Comparison of ENCODE assay signal across 8 cellular contexts in genomic region chr7:101169838-101170531, GRCh38. TPM values are rescaled to one million over a fixed set of nuclear protein-coding genes. Genes with fewer than 3 reads are reported as not detected.
A peak's percentile ranks its signal among the peaks of the same experiment; 100 is the strongest.
DNase-seq lines count a peak whose midpoint lies in the region; ATAC-seq, FAIRE-seq and TF ChIP-seq lines count a peak whose summit lies in the region.

No MANE protein-coding gene starts in this region.

- peak; percentile 73 for TF ChIP-seq RAD21 in HepG2 (CRISPR knock-in tag; IDR thresholded peaks at IDR 0.05)

- peak overlapping the region; percentile 43 for H3K27ac Mint-ChIP-seq in activated CD4-positive, alpha-beta T cell treated with anti-CD3 and anti-CD28 coated beads, Interleukin-2, amount 10 ng/mL, durations not matched to agents 24 days and 14 days

- 6% methylated on average over 16 of the region's 32 CpGs for WGBS in HepG2 (ENCODE audit: low lambda C conversion rate)

- H3K4me3 ChIP-seq in choroid plexus epithelial cell (ENCODE audit: low read depth, low read length) = no peak overlapping the region
- H3K4me3 ChIP-seq in HepG2 (replicated peaks in 1 of 3; ENCODE audit: insufficient read depth in 1 of 3, low read depth in 2 of 3, low read length in 3 of 3) = no peak overlapping the region

- in situ Hi-C loops in HepG2 (cut with HindIII; ENCODE audit: extremely low pct_ligation_motif_present, low pct_unique_long_range_greater_than_20kb) = no loop called here

- no peaks in the 10 kb centered on the region for H3K79me2 ChIP-seq in HepG2 (ENCODE audit: insufficient read depth, low read length)

- CTCF ChIA-PET in HepG2 (lab: Yijun Ruan, JAX; ENCODE audit: low intra/inter-chr PET ratio, low total read pairs) = interaction anchor here (0.7 to 2.7 kb wide), 3 partner anchors 22 to 76 kb away, joined by 5 to 14 read pairs (median 7); no protein-coding TSS in a partner anchor

- POLR2A ChIA-PET in HepG2 (lab: Yijun Ruan, JAX) = no interaction called here

- ATAC-seq in GM18907 (IDR thresholded peaks at IDR 0.05; ENCODE audit: unreplicated experiment) (peak; percentile 38), HepG2 (peak; percentile 59), GM18505 (IDR thresholded peaks at IDR 0.05; ENCODE audit: unreplicated experiment) (no peak)

- H3K27ac ChIP-seq in HepG2 (ENCODE audit: extremely low read length, insufficient read depth, low read length) = no peak overlapping the region

- H3K9me3 Mint-ChIP-seq in activated CD4-positive, alpha-beta T cell treated with anti-CD3 and anti-CD28 coated beads, Interleukin-2, amount 10 ng/mL, durations not matched to agents 24 days and 14 days = peaks cover 4% of the 10 kb centered on the region

- TF ChIP-seq CTCF in choroid plexus epithelial cell (conservative IDR thresholded peaks at IDR 0.05; ENCODE audit: low read depth, low read length) (peak; percentile 94), HepG2 (CRISPR knock-in tag; IDR thresholded peaks at IDR 0.05) (peak; percentile 94)

- peak; percentile 52 for DNase-seq in A172 (ENCODE audit: low spot score)
- DNase-seq in NCI-H2227 treated with DMSO at 0.1 percent for 48 hours (lab: John Stamatoyannopoulos, UW) = peak; percentile 86
- peak; percentile 96 for DNase-seq in activated CD4-positive, alpha-beta T cell treated with anti-CD3 and anti-CD28 coated beads, Interleukin-2, amount 10 ng/mL, durations not matched to agents 24 days and 14 days
- DNase-seq in choroid plexus epithelial cell (ENCODE audit: low read depth) = peak; percentile 66
- peak; percentile 31 for DNase-seq in HepG2 (ENCODE audit: low spot score)
- peak; percentile 73 for DNase-seq in stimulated activated CD8-positive, alpha-beta memory T cell treated with anti-CD3 and anti-CD28 coated beads, Interleukin-12 subunit alpha, Interleukin-12 subunit beta, amount 100 ng/mL, for 1 hour (ENCODE audit: low read depth)

- H3K27me3 Mint-ChIP-seq in activated CD4-positive, alpha-beta T cell treated with anti-CD3 and anti-CD28 coated beads, Interleukin-2, amount 10 ng/mL, durations not matched to agents 24 days and 14 days = peaks cover 80% of the 10 kb centered on the region

- H3K36me3 ChIP-seq in HepG2 (replicated peaks in 1 of 2; ENCODE audit: control insufficient read depth in 1 of 2, insufficient read depth in 2 of 2, low read length in 2 of 2) = no peaks in the 10 kb centered on the region

- FAIRE-seq in HepG2 (lab: Jason Lieb, UNC) = no peak

- peaks cover 15 to 78% of the 10 kb centered on the region in 2 experiments for H3K27me3 ChIP-seq in HepG2 (ENCODE audit: control insufficient read depth in 1 of 2, insufficient read depth in 2 of 2, low read length in 2 of 2)

- peak overlapping the region; percentile 65 for H3K4me3 Mint-ChIP-seq in activated CD4-positive, alpha-beta T cell treated with anti-CD3 and anti-CD28 coated beads, Interleukin-2, amount 10 ng/mL, durations not matched to agents 24 days and 14 days

- BruUV-seq in HepG2 (replicated peaks; lab: Mats Ljungman, UMichigan) = no TSS peak

- H3K9ac ChIP-seq in HepG2 (ENCODE audit: insufficient read depth, low read depth, low read length) = no peak overlapping the region

- TF ChIP-seq EP300 in HepG2 (IDR thresholded peaks at IDR 0.05; ENCODE audit: low read depth in 2 of 2, low read length in 2 of 2) (no peak), HepG2 (CRISPR knock-in tag; IDR thresholded peaks at IDR 0.05; ENCODE audit: borderline replicate concordance) (no peak)

- no peaks in the 10 kb centered on the region for H3K9me3 ChIP-seq in HepG2 (ENCODE audit: low read length)

- peaks cover 3% of the 10 kb centered on the region; the same call in 1 of the 2 replicates for H4K20me1 ChIP-seq in HepG2 (ENCODE audit: insufficient read depth, low read length)

- TF ChIP-seq POLR2A in HepG2 (IDR thresholded peaks at IDR 0.05; ENCODE audit: insufficient read depth in 1 of 2, low read depth in 2 of 2, low read length in 2 of 2) (no peak), GM18505 (IDR thresholded peaks at IDR 0.05; ENCODE audit: borderline replicate concordance, extremely low read depth, insufficient read depth, insufficient read length) (no peak)

- peaks cover 52% of the 10 kb centered on the region for H3K4me1 ChIP-seq in HepG2 (ENCODE audit: insufficient read depth, low read length)

- peaks cover 1% of the 10 kb centered on the region for H3K36me3 Mint-ChIP-seq in activated CD4-positive, alpha-beta T cell treated with anti-CD3 and anti-CD28 coated beads, Interleukin-2, amount 10 ng/mL, durations not matched to agents 24 days and 14 days (ENCODE audit: low read depth)

- H2AFZ ChIP-seq in HepG2 (ENCODE audit: low read length) = no peak overlapping the region

- peaks cover 59% of the 10 kb centered on the region for H3K4me1 Mint-ChIP-seq in activated CD4-positive, alpha-beta T cell treated with anti-CD3 and anti-CD28 coated beads, Interleukin-2, amount 10 ng/mL, durations not matched to agents 24 days and 14 days

- H3K4me2 ChIP-seq in HepG2 (ENCODE audit: low read depth, low read length) = peak overlapping the region; percentile 36

- intact Hi-C loops in activated CD4-positive, alpha-beta T cell treated with anti-CD3 and anti-CD28 coated beads, Interleukin-2, amount 10 ng/mL, durations not matched to agents 24 days and 14 days (cut with micrococcal nuclease) = loop anchor here (1.0 to 10.0 kb wide), 3 partner anchors 26 to 278 kb away; no protein-coding TSS in a partner anchor
- intact Hi-C loops in HepG2 (cut with micrococcal nuclease; ENCODE audit: unreplicated experiment) = loop anchor here (2.0 kb wide), 1 partner anchor 25 kb away; no protein-coding TSS in a partner anchor

RNA-seq across cellular contexts. Expression of gene VGF, which starts 4.6 kb away (rescaled TPM):
- total RNA-seq in A172 (2014; rRNA removed; shearing (Covaris generic)) = 1.0 and 1.3 TPM in 2 replicates
- total RNA-seq in activated CD4-positive, alpha-beta T cell treated with anti-CD3 and anti-CD28 coated beads, Interleukin-2, amount 10 ng/mL, durations not matched to agents 24 days and 14 days = 0.23 and 0.28 TPM in 2 replicates
- 0.10 and 0.46 TPM in 2 replicates for total RNA-seq in HepG2 (2016; rRNA removed; fragmentation: Illumina TruSeq; extraction: Trizol)
- 0.18 TPM in 1 of 2 replicates, not detected in the other for total RNA-seq in HepG2 (2016; cell fraction: cytosol; rRNA removed; fragmentation: Illumina TruSeq; extraction: Trizol; ENCODE audit: low read depth)
- 0.52 TPM in 1 of 2 replicates, not detected in the other for total RNA-seq in HepG2 (2016; cell fraction: insoluble cytoplasmic fraction; rRNA removed; fragmentation: Illumina TruSeq; extraction: Trizol)
- 0.10 and 0.15 TPM in 2 replicates for total RNA-seq in HepG2 (2016; cell fraction: membrane; rRNA removed; fragmentation: Illumina TruSeq; extraction: Trizol)
- 0.44 and 0.78 TPM in 2 replicates for total RNA-seq in HepG2 (2016; cell fraction: nucleus; rRNA removed; fragmentation: Illumina TruSeq; extraction: Trizol)
- 0.12 and 0.21 TPM in 2 replicates for polyA plus RNA-seq in HepG2 (2011; rRNA removed)
- polyA plus RNA-seq in HepG2 (2011; cell fraction: cytosol; rRNA removed) = 0.12 and 0.23 TPM in 2 replicates
- 0.40 and 0.96 TPM in 2 replicates for polyA plus RNA-seq in HepG2 (2011; cell fraction: nucleus; rRNA removed)
- polyA plus RNA-seq in HepG2 (2012) = 0.09 and 0.31 TPM in 2 replicates
- 0.06 and 0.09 TPM in 2 replicates for polyA plus RNA-seq in HepG2 (2016; cell fraction: cytosol; fragmentation: Illumina TruSeq; extraction: Trizol; ENCODE audit: low read depth)
- 0.15 and 0.16 TPM in 2 replicates for polyA plus RNA-seq in HepG2 (2016; cell fraction: insoluble cytoplasmic fraction; fragmentation: Illumina TruSeq; extraction: Trizol; ENCODE audit: low read depth)
- 0.08 TPM in 1 of 2 replicates, not detected in the other for polyA plus RNA-seq in HepG2 (2016; cell fraction: membrane; fragmentation: Illumina TruSeq; extraction: Trizol; ENCODE audit: low read depth)
- 0.99 and 1.4 TPM in 2 replicates for polyA plus RNA-seq in HepG2 (2016; cell fraction: nucleus; fragmentation: Illumina TruSeq; extraction: Trizol; ENCODE audit: insufficient read depth, low read depth)
- 0.14 and 0.16 TPM in 2 replicates for polyA minus RNA-seq in HepG2 (2011; rRNA and poly(A)+ RNA removed; ENCODE audit: low replicate concordance)
- polyA minus RNA-seq in HepG2 (2011; cell fraction: cytosol; rRNA and poly(A)+ RNA removed) = 0.69 and 0.88 TPM in 2 replicates
- polyA minus RNA-seq in HepG2 (2011; cell fraction: nucleus; rRNA and poly(A)+ RNA removed) = not detected in 2 replicates

RNA-seq across cellular contexts. Expression of gene NAT16, which starts 10.1 kb away (rescaled TPM):
- 0.93 TPM in 1 of 2 replicates, not detected in the other for total RNA-seq in A172 (2014; rRNA removed; shearing (Covaris generic))
- not detected in 2 replicates for total RNA-seq in activated CD4-positive, alpha-beta T cell treated with anti-CD3 and anti-CD28 coated beads, Interleukin-2, amount 10 ng/mL, durations not matched to agents 24 days and 14 days
- total RNA-seq in HepG2 (2016; rRNA removed; fragmentation: Illumina TruSeq; extraction: Trizol) = not detected in 2 replicates
- not detected in 2 replicates for total RNA-seq in HepG2 (2016; cell fraction: cytosol; rRNA removed; fragmentation: Illumina TruSeq; extraction: Trizol; ENCODE audit: low read depth)
- not detected in 2 replicates for total RNA-seq in HepG2 (2016; cell fraction: insoluble cytoplasmic fraction; rRNA removed; fragmentation: Illumina TruSeq; extraction: Trizol)
- total RNA-seq in HepG2 (2016; cell fraction: membrane; rRNA removed; fragmentation: Illumina TruSeq; extraction: Trizol) = not detected in 2 replicates
- not detected in 2 replicates for total RNA-seq in HepG2 (2016; cell fraction: nucleus; rRNA removed; fragmentation: Illumina TruSeq; extraction: Trizol)
- polyA plus RNA-seq in HepG2 (2011; rRNA removed) = 0.04 TPM in 1 of 2 replicates, not detected in the other
- polyA plus RNA-seq in HepG2 (2011; cell fraction: cytosol; rRNA removed) = 0.04 and 0.05 TPM in 2 replicates
- 0.24 and 0.34 TPM in 2 replicates for polyA plus RNA-seq in HepG2 (2011; cell fraction: nucleus; rRNA removed)
- polyA plus RNA-seq in HepG2 (2012) = 0.12 TPM in 1 of 2 replicates, not detected in the other
- not detected in 2 replicates for polyA plus RNA-seq in HepG2 (2016; cell fraction: cytosol; fragmentation: Illumina TruSeq; extraction: Trizol; ENCODE audit: low read depth)
- not detected in 2 replicates for polyA plus RNA-seq in HepG2 (2016; cell fraction: insoluble cytoplasmic fraction; fragmentation: Illumina TruSeq; extraction: Trizol; ENCODE audit: low read depth)
- not detected in 2 replicates for polyA plus RNA-seq in HepG2 (2016; cell fraction: membrane; fragmentation: Illumina TruSeq; extraction: Trizol; ENCODE audit: low read depth)
- not detected in 2 replicates for polyA plus RNA-seq in HepG2 (2016; cell fraction: nucleus; fragmentation: Illumina TruSeq; extraction: Trizol; ENCODE audit: insufficient read depth, low read depth)
- polyA minus RNA-seq in HepG2 (2011; rRNA and poly(A)+ RNA removed; ENCODE audit: low replicate concordance) = not detected in 2 replicates
- polyA minus RNA-seq in HepG2 (2011; cell fraction: cytosol; rRNA and poly(A)+ RNA removed) = not detected in 2 replicates
- polyA minus RNA-seq in HepG2 (2011; cell fraction: nucleus; rRNA and poly(A)+ RNA removed) = not detected in 2 replicates

RNA-seq across cellular contexts. Expression of gene AP1S1, which starts 15.7 kb away (rescaled TPM):
- 332 and 409 TPM in 2 replicates for total RNA-seq in A172 (2014; rRNA removed; shearing (Covaris generic))
- total RNA-seq in activated CD4-positive, alpha-beta T cell treated with anti-CD3 and anti-CD28 coated beads, Interleukin-2, amount 10 ng/mL, durations not matched to agents 24 days and 14 days = 44.2 and 49.2 TPM in 2 replicates
- 57.5 and 77.9 TPM in 2 replicates for total RNA-seq in HepG2 (2016; rRNA removed; fragmentation: Illumina TruSeq; extraction: Trizol)
- 12.5 and 16.2 TPM in 2 replicates for total RNA-seq in HepG2 (2016; cell fraction: cytosol; rRNA removed; fragmentation: Illumina TruSeq; extraction: Trizol; ENCODE audit: low read depth)
- total RNA-seq in HepG2 (2016; cell fraction: insoluble cytoplasmic fraction; rRNA removed; fragmentation: Illumina TruSeq; extraction: Trizol) = 61.5 and 77.2 TPM in 2 replicates
- total RNA-seq in HepG2 (2016; cell fraction: membrane; rRNA removed; fragmentation: Illumina TruSeq; extraction: Trizol) = 27.8 and 28.9 TPM in 2 replicates
- 21.6 and 22.0 TPM in 2 replicates for total RNA-seq in HepG2 (2016; cell fraction: nucleus; rRNA removed; fragmentation: Illumina TruSeq; extraction: Trizol)
- polyA plus RNA-seq in HepG2 (2011; rRNA removed) = 65.2 and 68.1 TPM in 2 replicates
- 72.3 and 73.9 TPM in 2 replicates for polyA plus RNA-seq in HepG2 (2011; cell fraction: cytosol; rRNA removed)
- polyA plus RNA-seq in HepG2 (2011; cell fraction: nucleus; rRNA removed) = 36.3 and 39.1 TPM in 2 replicates
- polyA plus RNA-seq in HepG2 (2012) = 37.2 and 44.1 TPM in 2 replicates
- 12.3 and 17.5 TPM in 2 replicates for polyA plus RNA-seq in HepG2 (2016; cell fraction: cytosol; fragmentation: Illumina TruSeq; extraction: Trizol; ENCODE audit: low read depth)
- polyA plus RNA-seq in HepG2 (2016; cell fraction: insoluble cytoplasmic fraction; fragmentation: Illumina TruSeq; extraction: Trizol; ENCODE audit: low read depth) = 79.7 and 84.4 TPM in 2 replicates
- polyA plus RNA-seq in HepG2 (2016; cell fraction: membrane; fragmentation: Illumina TruSeq; extraction: Trizol; ENCODE audit: low read depth) = 20.4 and 24.4 TPM in 2 replicates
- polyA plus RNA-seq in HepG2 (2016; cell fraction: nucleus; fragmentation: Illumina TruSeq; extraction: Trizol; ENCODE audit: insufficient read depth, low read depth) = 37.5 and 48.7 TPM in 2 replicates
- polyA minus RNA-seq in HepG2 (2011; rRNA and poly(A)+ RNA removed; ENCODE audit: low replicate concordance) = 27.0 and 72.1 TPM in 2 replicates
- polyA minus RNA-seq in HepG2 (2011; cell fraction: cytosol; rRNA and poly(A)+ RNA removed) = 13.5 and 15.9 TPM in 2 replicates
- 6.6 and 8.1 TPM in 2 replicates for polyA minus RNA-seq in HepG2 (2011; cell fraction: nucleus; rRNA and poly(A)+ RNA removed)

RNA-seq across cellular contexts. Expression of gene MOGAT3, which starts 30.9 kb away (rescaled TPM):
- total RNA-seq in A172 (2014; rRNA removed; shearing (Covaris generic)) = not detected in 2 replicates
- total RNA-seq in activated CD4-positive, alpha-beta T cell treated with anti-CD3 and anti-CD28 coated beads, Interleukin-2, amount 10 ng/mL, durations not matched to agents 24 days and 14 days = not detected in 2 replicates
- 5.5 and 22.5 TPM in 2 replicates for total RNA-seq in HepG2 (2016; rRNA removed; fragmentation: Illumina TruSeq; extraction: Trizol)
- 4.9 TPM in 2 replicates for total RNA-seq in HepG2 (2016; cell fraction: cytosol; rRNA removed; fragmentation: Illumina TruSeq; extraction: Trizol; ENCODE audit: low read depth)
- 5.7 and 22.7 TPM in 2 replicates for total RNA-seq in HepG2 (2016; cell fraction: insoluble cytoplasmic fraction; rRNA removed; fragmentation: Illumina TruSeq; extraction: Trizol)
- total RNA-seq in HepG2 (2016; cell fraction: membrane; rRNA removed; fragmentation: Illumina TruSeq; extraction: Trizol) = 4.8 and 5.0 TPM in 2 replicates
- total RNA-seq in HepG2 (2016; cell fraction: nucleus; rRNA removed; fragmentation: Illumina TruSeq; extraction: Trizol) = 38.2 and 46.4 TPM in 2 replicates
- polyA plus RNA-seq in HepG2 (2011; rRNA removed) = 30.5 and 39.2 TPM in 2 replicates
- polyA plus RNA-seq in HepG2 (2011; cell fraction: cytosol; rRNA removed) = 16.6 and 17.2 TPM in 2 replicates
- 82.9 and 84.5 TPM in 2 replicates for polyA plus RNA-seq in HepG2 (2011; cell fraction: nucleus; rRNA removed)
- polyA plus RNA-seq in HepG2 (2012) = 17.1 and 24.2 TPM in 2 replicates
- polyA plus RNA-seq in HepG2 (2016; cell fraction: cytosol; fragmentation: Illumina TruSeq; extraction: Trizol; ENCODE audit: low read depth) = 1.8 and 2.5 TPM in 2 replicates
- polyA plus RNA-seq in HepG2 (2016; cell fraction: insoluble cytoplasmic fraction; fragmentation: Illumina TruSeq; extraction: Trizol; ENCODE audit: low read depth) = 5.6 and 6.9 TPM in 2 replicates
- 2.9 and 3.0 TPM in 2 replicates for polyA plus RNA-seq in HepG2 (2016; cell fraction: membrane; fragmentation: Illumina TruSeq; extraction: Trizol; ENCODE audit: low read depth)
- polyA plus RNA-seq in HepG2 (2016; cell fraction: nucleus; fragmentation: Illumina TruSeq; extraction: Trizol; ENCODE audit: insufficient read depth, low read depth) = 38.7 and 42.5 TPM in 2 replicates
- polyA minus RNA-seq in HepG2 (2011; rRNA and poly(A)+ RNA removed; ENCODE audit: low replicate concordance) = 121 TPM in 1 of 2 replicates, not detected in the other
- polyA minus RNA-seq in HepG2 (2011; cell fraction: cytosol; rRNA and poly(A)+ RNA removed) = 14.9 and 15.6 TPM in 2 replicates
- 233 and 284 TPM in 2 replicates for polyA minus RNA-seq in HepG2 (2011; cell fraction: nucleus; rRNA and poly(A)+ RNA removed)

RNA-seq across cellular contexts. Expression of gene SERPINE1, which starts 43.1 kb away (rescaled TPM):
- total RNA-seq in A172 (2014; rRNA removed; shearing (Covaris generic)) = 463 and 480 TPM in 2 replicates
- total RNA-seq in activated CD4-positive, alpha-beta T cell treated with anti-CD3 and anti-CD28 coated beads, Interleukin-2, amount 10 ng/mL, durations not matched to agents 24 days and 14 days = 0.33 and 0.45 TPM in 2 replicates
- 9.2 and 21.2 TPM in 2 replicates for total RNA-seq in HepG2 (2016; rRNA removed; fragmentation: Illumina TruSeq; extraction: Trizol)
- total RNA-seq in HepG2 (2016; cell fraction: cytosol; rRNA removed; fragmentation: Illumina TruSeq; extraction: Trizol; ENCODE audit: low read depth) = 3.3 and 3.6 TPM in 2 replicates
- total RNA-seq in HepG2 (2016; cell fraction: insoluble cytoplasmic fraction; rRNA removed; fragmentation: Illumina TruSeq; extraction: Trizol) = 8.0 and 21.0 TPM in 2 replicates
- total RNA-seq in HepG2 (2016; cell fraction: membrane; rRNA removed; fragmentation: Illumina TruSeq; extraction: Trizol) = 8.0 and 9.1 TPM in 2 replicates
- 18.0 and 20.9 TPM in 2 replicates for total RNA-seq in HepG2 (2016; cell fraction: nucleus; rRNA removed; fragmentation: Illumina TruSeq; extraction: Trizol)
- polyA plus RNA-seq in HepG2 (2011; rRNA removed) = 1,576 and 2,365 TPM in 2 replicates
- polyA plus RNA-seq in HepG2 (2011; cell fraction: cytosol; rRNA removed) = 1,491 and 1,809 TPM in 2 replicates
- 562 and 817 TPM in 2 replicates for polyA plus RNA-seq in HepG2 (2011; cell fraction: nucleus; rRNA removed)
- 545 and 706 TPM in 2 replicates for polyA plus RNA-seq in HepG2 (2012)
- polyA plus RNA-seq in HepG2 (2016; cell fraction: cytosol; fragmentation: Illumina TruSeq; extraction: Trizol; ENCODE audit: low read depth) = 3.7 and 4.4 TPM in 2 replicates
- 9.1 and 11.4 TPM in 2 replicates for polyA plus RNA-seq in HepG2 (2016; cell fraction: insoluble cytoplasmic fraction; fragmentation: Illumina TruSeq; extraction: Trizol; ENCODE audit: low read depth)
- polyA plus RNA-seq in HepG2 (2016; cell fraction: membrane; fragmentation: Illumina TruSeq; extraction: Trizol; ENCODE audit: low read depth) = 6.1 and 6.8 TPM in 2 replicates
- 38.3 and 38.7 TPM in 2 replicates for polyA plus RNA-seq in HepG2 (2016; cell fraction: nucleus; fragmentation: Illumina TruSeq; extraction: Trizol; ENCODE audit: insufficient read depth, low read depth)
- 6.3 and 1,949 TPM in 2 replicates for polyA minus RNA-seq in HepG2 (2011; rRNA and poly(A)+ RNA removed; ENCODE audit: low replicate concordance)
- polyA minus RNA-seq in HepG2 (2011; cell fraction: cytosol; rRNA and poly(A)+ RNA removed) = 904 and 1,305 TPM in 2 replicates
- polyA minus RNA-seq in HepG2 (2011; cell fraction: nucleus; rRNA and poly(A)+ RNA removed) = 242 and 430 TPM in 2 replicates

Comparison
In these comparisons a context has a peak if more than half of its experiments do, and no peak if none do; other contexts are left out.
1. DNase-seq: peak in every context shown above with its lines; median percentile 96 in activated CD4-positive, alpha-beta T cell treated with anti-CD3 and anti-CD28 coated beads, Interleukin-2, amount 10 ng/mL, durations not matched to agents 24 days and 14 days; 86 in NCI-H2227 treated with DMSO at 0.1 percent for 48 hours; 73 in stimulated activated CD8-positive, alpha-beta memory T cell treated with anti-CD3 and anti-CD28 coated beads, Interleukin-12 subunit alpha, Interleukin-12 subunit beta, amount 100 ng/mL, for 1 hour; 66 in choroid plexus epithelial cell; 52 in A172; 31 in HepG2.